In genomic region chr22:31246687-31247086, GRCh38 we compare ENCODE assay signal across 18 cellular contexts. TPM values are rescaled to one million over a fixed set of nuclear protein-coding genes. Genes with fewer than 3 reads are reported as not detected.
DNase-seq lines count a peak whose midpoint lies in the region; ATAC-seq and TF ChIP-seq lines count a peak whose summit lies in the region.
"Had no signal": no experiment of that assay in that cellular context is flagged by ENCODE, and none has a peak within 500 bp of the region (broad histone marks: within the 10 kb centered on the region; RNA-seq: fewer than 3 reads in every experiment).

No MANE protein-coding gene starts in this region.

- WGBS in right cardiac atrium, result 68% methylated on average over 2 of the region's 2 CpGs

- H3K9me3 ChIP-seq in cardiac muscle cell (ENCODE audit: low read depth) (no peaks in the 10 kb centered on the region), right cardiac atrium (ENCODE audit: control insufficient read depth, low read length) (no peaks in the 10 kb centered on the region), T-helper 17 cell (ENCODE audit: control insufficient read depth, low read length, poor library complexity, severe bottlenecking) (no peaks in the 10 kb centered on the region)
- H3K9me3 ChIP-seq: HAP-1 had no signal

- H3K4me1 Mint-ChIP-seq in activated T-helper 17 cell treated with anti-CD3 and anti-CD28 coated beads, Interleukin-2, amount 50 U/mL, for 72 hours, result peaks cover 18% of the 10 kb centered on the region
- H3K4me1 Mint-ChIP-seq in nephron (peaks cover 73% of the 10 kb centered on the region), T-helper 17 cell (peaks cover 17% of the 10 kb centered on the region)

- no peaks in the 10 kb centered on the region for H3K27me3 Mint-ChIP-seq in activated T-helper 17 cell treated with anti-CD3 and anti-CD28 coated beads, Interleukin-2, amount 50 U/mL, for 72 hours
- H3K27me3 Mint-ChIP-seq in nephron (ENCODE audit: low read depth) (no peaks in the 10 kb centered on the region), T-helper 17 cell (no peaks in the 10 kb centered on the region)
- H3K27me3 Mint-ChIP-seq: IgD-negative memory B cell had no signal

- H3K4me1 ChIP-seq in cardiac muscle cell (ENCODE audit: low read depth) (peaks cover 24% of the 10 kb centered on the region), right cardiac atrium (ENCODE audit: control insufficient read depth, insufficient read depth, low read length) (peaks cover 19% of the 10 kb centered on the region)

- H3K4me3 Mint-ChIP-seq in activated T-helper 17 cell treated with anti-CD3 and anti-CD28 coated beads, Interleukin-2, amount 50 U/mL, for 72 hours, result no peak overlapping the region
- peak overlapping the region; percentile 59 to 78 (median 60) for H3K4me3 Mint-ChIP-seq in nephron
- H3K4me3 Mint-ChIP-seq in T-helper 17 cell, result no peak overlapping the region
- H3K4me3 Mint-ChIP-seq: IgD-negative memory B cell had no signal

- DNase-seq in cardiac muscle cell (ENCODE audit: low read depth in 1 of 2, low spot score in 1 of 2) (no peak), right cardiac atrium (no peak), nucleus accumbens (lab: John Stamatoyannopoulos, UW) (no peak), 8988T (no peak), T-helper 17 cell (no peak)
- DNase-seq: DMS 273 treated with DMSO at 0.1 percent for 48 hours, GDM1, Kasumi-1, NCI-H1105, NCI-H1694, NCI-H2107, NCI-H226, NCI-H524 treated with DMSO at 0.1 percent for 48 hours had no signal

- H3K4me3 ChIP-seq in cardiac muscle cell (no peak overlapping the region), right cardiac atrium (ENCODE audit: low read length) (no peak overlapping the region)
- H3K4me3 ChIP-seq: GM12878, HAP-1 had no signal

- H3K27ac Mint-ChIP-seq in activated T-helper 17 cell treated with anti-CD3 and anti-CD28 coated beads, Interleukin-2, amount 50 U/mL, for 72 hours, result peak overlapping the region; percentile 52
- H3K27ac Mint-ChIP-seq in nephron (peak overlapping the region; percentile 45 to 80 (median 50)), T-helper 17 cell (no peak overlapping the region)

- no peak for ATAC-seq in right cardiac atrium
- ATAC-seq in activated T-helper 17 cell treated with anti-CD3 and anti-CD28 coated beads, Interleukin-2, amount 50 U/mL, for 72 hours (replicated peaks), result no peak
- no peak for ATAC-seq in T-helper 17 cell
- ATAC-seq: GM12878 had no signal

- H3K27me3 ChIP-seq in cardiac muscle cell (no peaks in the 10 kb centered on the region), right cardiac atrium (ENCODE audit: control insufficient read depth, insufficient read depth) (no peaks in the 10 kb centered on the region)

- TF ChIP-seq CTCF in cardiac muscle cell (IDR thresholded peaks at IDR 0.05; ENCODE audit: low read depth, low read length), result no peak
- TF ChIP-seq CTCF in nephron (IDR thresholded peaks at IDR 0.05; ENCODE audit: unreplicated experiment in 3 of 3), result no peak

- no peaks in the 10 kb centered on the region for H3K36me3 ChIP-seq in cardiac muscle cell
- H3K36me3 ChIP-seq: HAP-1 had no signal

- H3K9me3 Mint-ChIP-seq in activated T-helper 17 cell treated with anti-CD3 and anti-CD28 coated beads, Interleukin-2, amount 50 U/mL, for 72 hours, result no peaks in the 10 kb centered on the region
- no peaks in the 10 kb centered on the region for H3K9me3 Mint-ChIP-seq in nephron
- H3K9me3 Mint-ChIP-seq: IgD-negative memory B cell had no signal

- H3K27ac ChIP-seq in cardiac muscle cell (peak overlapping the region; percentile 63), right cardiac atrium (ENCODE audit: low read length) (no peak overlapping the region)

- peaks cover 17% of the 10 kb centered on the region for H3K36me3 Mint-ChIP-seq in activated T-helper 17 cell treated with anti-CD3 and anti-CD28 coated beads, Interleukin-2, amount 50 U/mL, for 72 hours (ENCODE audit: low read depth)
- H3K36me3 Mint-ChIP-seq in nephron (ENCODE audit: low read depth) (no peaks in the 10 kb centered on the region), T-helper 17 cell (ENCODE audit: low read depth) (no peaks in the 10 kb centered on the region)

- intact Hi-C loops in right cardiac atrium (cut with DNase I), result no loop called here

RNA-seq across cellular contexts. Expression of gene LIMK2, which starts 34.6 kb away (rescaled TPM):
- total RNA-seq in cardiac muscle cell (29.4 and 32.8 TPM in 2 replicates), right cardiac atrium (10 to 100 TPM in 3 of 4 donors, 1 to 10 TPM in 1; 8.9 to 12.1 (median 11.1) TPM), T-helper 17 cell (10 to 100 TPM; 20.7 to 25.3 TPM)
- polyA plus RNA-seq in cardiac muscle cell (23.2 and 31.4 TPM in 2 replicates), right cardiac atrium (6.5 TPM)
- total RNA-seq in activated T-helper 17 cell treated with anti-CD3 and anti-CD28 coated beads, Interleukin-2, amount 50 U/mL, for 72 hours, result 10 to 100 TPM; 59.5 to 61.4 TPM

RNA-seq across cellular contexts. Expression of gene PIK3IP1, which starts 45.6 kb away (rescaled TPM):
- total RNA-seq in cardiac muscle cell (7.2 and 9.8 TPM in 2 replicates), right cardiac atrium (10 to 100 TPM in 2 of 4 donors, 1 to 10 TPM in 2; 5.9 to 17.6 (median 10.8) TPM), T-helper 17 cell (100 to 1,000 TPM; 388 to 426 TPM)
- polyA plus RNA-seq in cardiac muscle cell (6.5 and 12.0 TPM in 2 replicates), right cardiac atrium (14.0 TPM)
- total RNA-seq in activated T-helper 17 cell treated with anti-CD3 and anti-CD28 coated beads, Interleukin-2, amount 50 U/mL, for 72 hours, result 10 to 100 TPM; 11.0 to 24.1 TPM

Comparison
In these comparisons a context has a peak if more than half of its experiments do, and no peak if none do; other contexts are left out.
1. H3K4me3 Mint-ChIP-seq: peak in nephron (3 of 3); none in activated T-helper 17 cell treated with anti-CD3 and anti-CD28 coated beads, Interleukin-2, amount 50 U/mL, for 72 hours (single experiment) and T-helper 17 cell (single experiment).
2. RNA of gene PIK3IP1, which starts 45.6 kb away (total RNA-seq): 388 to 426 TPM in T-helper 17 cell; 11.0 to 24.1 TPM in activated T-helper 17 cell treated with anti-CD3 and anti-CD28 coated beads, Interleukin-2, amount 50 U/mL, for 72 hours, 5.9 to 17.6 TPM in right cardiac atrium and 7.2 to 9.8 TPM in cardiac muscle cell; every median in the first group is over 10 times any median in the second.